Comparison of ENCODE assay signal across 21 cellular contexts in the genomic region with DNA sequence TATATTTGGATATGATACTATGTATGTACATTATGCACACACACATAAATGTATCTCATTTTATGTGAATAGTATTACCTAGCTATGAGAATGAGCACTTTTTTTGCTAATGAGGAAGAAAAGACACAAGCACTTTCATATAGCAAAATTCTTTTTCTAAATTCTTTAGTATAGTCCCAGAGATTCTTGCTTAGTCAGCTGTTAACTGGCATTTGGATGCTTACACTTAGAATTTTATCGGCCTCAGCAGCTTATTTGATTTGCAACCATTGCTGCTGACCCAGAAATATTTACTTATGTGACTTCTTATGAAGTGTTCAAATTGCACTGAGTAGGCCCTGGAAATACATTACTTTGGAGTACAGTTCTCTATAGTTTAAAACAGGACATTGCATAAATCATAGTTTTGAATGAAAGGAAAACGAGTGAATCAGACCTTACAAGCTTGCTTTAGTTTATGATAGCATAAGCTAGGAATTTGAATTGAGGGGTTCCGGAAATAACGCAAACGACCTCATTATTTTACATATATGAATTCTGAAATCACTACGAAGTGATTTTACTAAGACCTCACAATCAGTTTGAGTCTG.
DNase-seq lines count a peak whose midpoint lies in the region; TF ChIP-seq lines count a peak whose summit lies in the region.
"Had no signal": no experiment of that assay in that cellular context is flagged by ENCODE, and none has a peak within 500 bp of the region (broad histone marks: within the 10 kb centered on the region; RNA-seq: fewer than 3 reads in every experiment).

No MANE protein-coding gene starts in this region.

- H3K4me1 ChIP-seq in A673 (ENCODE audit: insufficient read depth, low read length, poor library complexity, severe bottlenecking), result no peaks in the 10 kb centered on the region
- H3K4me1 ChIP-seq: Peyer's patch had no signal

- TF ChIP-seq CTCF in A673 (conservative IDR thresholded peaks at IDR 0.05; ENCODE audit: low read depth, low read length), result no peak

- intact Hi-C loops in A673 (cut with micrococcal nuclease; ENCODE audit: unreplicated experiment), result no loop called here

- BruUV-seq in A673 (replicated peaks; lab: Mats Ljungman, UMichigan), result no TSS peak

- CTCF ChIA-PET in A673 (lab: Charles Lee), result no interaction called here

- no peaks in the 10 kb centered on the region for H3K9me3 ChIP-seq in A673 (ENCODE audit: low read depth, low read length, poor library complexity, severe bottlenecking)
- H3K9me3 ChIP-seq: Peyer's patch had no signal

- H3K27me3 ChIP-seq in A673 (replicated peaks; ENCODE audit: insufficient read depth, low read depth, low read length, poor library complexity), result no peaks in the 10 kb centered on the region
- H3K27me3 ChIP-seq: Peyer's patch had no signal

- POLR2A ChIA-PET in A673 (lab: Charles Lee; ENCODE audit: low non-redundant PET), result no interaction called here

- no peak overlapping the region for H3K4me3 ChIP-seq in A673 (ENCODE audit: low read depth, low read length, poor library complexity, severe bottlenecking)
- H3K4me3 ChIP-seq: Peyer's patch had no signal

- H3K36me3 ChIP-seq in A673 (ENCODE audit: insufficient read depth, low read length, poor library complexity, severe bottlenecking), result no peaks in the 10 kb centered on the region
- H3K36me3 ChIP-seq: Peyer's patch had no signal

- H3K27ac ChIP-seq in A673 (ENCODE audit: low read depth, low read length, poor library complexity, severe bottlenecking), result no peak overlapping the region
- H3K27ac ChIP-seq: Peyer's patch had no signal

- DNase-seq in A673 (ENCODE audit: low spot score), result peak; percentile 21
- DNase-seq in HT1080 (ENCODE audit: low read depth), result peak; percentile 22
- peak; percentile 7 for DNase-seq in astrocyte of the hippocampus (ENCODE audit: low read depth, low spot score)
- DNase-seq in glomerular visceral epithelial cell (ENCODE audit: extremely low spot score), result peak; percentile 3
- no peak for DNase-seq in NCI-H1105 (lab: John Stamatoyannopoulos, UW)
- DNase-seq in pons (ENCODE audit: low spot score), result no peak
- no peak for DNase-seq in NCI-H226
- no peak for DNase-seq in NCI-H345 (lab: John Stamatoyannopoulos, UW)
- DNase-seq: AML-193; Calu3; CD4-positive, CD25-positive, alpha-beta regulatory T cell; DMS79; GDM1; GOT3; Karpas-422; MM.1S; NCI-H1105 treated with DMSO at 0.1 percent for 48 hours; NCI-H187; NCI-H82; Peyer's patch; SHP77 treated with DMSO at 0.1 percent for 48 hours had no signal

Comparison
In these comparisons a context has a peak if more than half of its experiments do, and no peak if none do; other contexts are left out.
1. DNase-seq: peak in A673 (single experiment), HT1080 (single experiment), astrocyte of the hippocampus (single experiment) and glomerular visceral epithelial cell (single experiment); none in NCI-H1105 (single experiment), pons (single experiment), NCI-H226 (single experiment) and NCI-H345 (single experiment).